In the genomic region with DNA sequence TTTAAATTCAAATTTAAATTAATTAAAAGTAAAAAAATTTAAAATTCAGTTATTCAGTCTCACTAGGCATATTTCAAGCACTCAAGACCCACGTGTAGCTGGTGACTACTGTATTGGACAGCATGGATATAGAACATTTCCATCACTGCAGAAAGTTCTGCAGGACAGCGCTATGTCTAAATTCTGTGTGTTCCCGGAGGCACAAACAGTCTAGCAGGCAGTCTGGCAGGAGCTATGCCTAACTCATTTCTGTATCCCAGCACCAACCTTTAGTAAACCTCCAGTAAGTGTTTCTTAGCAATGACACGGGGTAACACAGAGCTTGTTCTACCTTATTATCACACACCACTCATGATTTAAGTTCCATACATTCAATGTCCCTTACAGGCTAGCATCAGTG, we compare ENCODE assay signal across 22 cellular contexts. TPM values are rescaled to one million over a fixed set of nuclear protein-coding genes. Genes with fewer than 3 reads are reported as not detected.
DNase-seq lines count a peak whose midpoint lies in the region; ATAC-seq and TF ChIP-seq lines count a peak whose summit lies in the region.
"Had no signal": no experiment of that assay in that cellular context is flagged by ENCODE, and none has a peak within 500 bp of the region (broad histone marks: within the 10 kb centered on the region; RNA-seq: fewer than 3 reads in every experiment).

No MANE protein-coding gene starts in this region.

- H3K36me3 ChIP-seq in left ventricle myocardium inferior, result no peaks in the 10 kb centered on the region
- H3K36me3 ChIP-seq in SK-N-MC (ENCODE audit: insufficient read depth, low read length), result no peaks in the 10 kb centered on the region
- H3K36me3 ChIP-seq in right lobe of liver, result no peaks in the 10 kb centered on the region
- H3K36me3 ChIP-seq: BE2C had no signal

- DNase-seq in Right ventricle myocardium inferior (ENCODE audit: missing footprints) (no peak), cardiac septum (ENCODE audit: low spot score) (no peak), left ventricle myocardium superior (no peak), left ventricle myocardium inferior (no peak), SK-N-MC (ENCODE audit: low read depth, low spot score) (no peak), right lobe of liver (no peak)
- DNase-seq: ACHN; AML-193; BE2C; CD4-positive, alpha-beta T cell; CD8-positive, alpha-beta memory T cell; DMS 273 treated with DMSO at 0.1 percent for 48 hours; DMS79; EL; GDM1; GM23248; H9 had no signal

- TF ChIP-seq POLR2A in right lobe of liver (IDR thresholded peaks at IDR 0.05), result no peak

- ATAC-seq in Right ventricle myocardium inferior (peak; percentile 38), left ventricle myocardium superior (peak; percentile 36), GM18498 (IDR thresholded peaks at IDR 0.05; ENCODE audit: unreplicated experiment) (no peak), right lobe of liver (no peak)
- ATAC-seq: GM12878, HCT116 had no signal

- H3K9me3 ChIP-seq in left ventricle myocardium inferior (replicated peaks), result no peaks in the 10 kb centered on the region
- H3K9me3 ChIP-seq in SK-N-MC (ENCODE audit: low read depth, low read length), result no peaks in the 10 kb centered on the region
- no peaks in the 10 kb centered on the region for H3K9me3 ChIP-seq in right lobe of liver
- H3K9me3 ChIP-seq: BE2C; BLaER1 treated with 17β-estradiol and CSF1 and Interleukin-3, amounts not matched to agents 10 nM and 100 nM had no signal

- no peak overlapping the region for H3K4me3 ChIP-seq in left ventricle myocardium inferior
- no peak overlapping the region for H3K4me3 ChIP-seq in SK-N-MC
- H3K4me3 ChIP-seq in right lobe of liver, result no peak overlapping the region
- H3K4me3 ChIP-seq: BLaER1 treated with 17β-estradiol and CSF1 and Interleukin-3, amounts not matched to agents 10 nM and 100 nM; GM12878; GM23248 had no signal

- TF ChIP-seq CTCF in left ventricle myocardium inferior (IDR thresholded peaks at IDR 0.05; ENCODE audit: borderline replicate concordance) (no peak), right lobe of liver (IDR thresholded peaks at IDR 0.05) (no peak)

- H3K27ac ChIP-seq in left ventricle myocardium inferior (replicated peaks), result no peak overlapping the region
- H3K27ac ChIP-seq in SK-N-MC, result 0 out of 2 replicates have a peak overlapping the region, but pooled peaks have one; percentile 1
- H3K27ac ChIP-seq in right lobe of liver, result no peak overlapping the region
- H3K27ac ChIP-seq: 22Rv1; BLaER1 treated with 17β-estradiol and CSF1 and Interleukin-3, amounts not matched to agents 10 nM and 100 nM; GM23248 had no signal

- H3K9ac ChIP-seq in SK-N-MC (ENCODE audit: insufficient read length), result no peak overlapping the region
- H3K9ac ChIP-seq: BLaER1 treated with 17β-estradiol and CSF1 and Interleukin-3, amounts not matched to agents 10 nM and 100 nM; GM23248 had no signal

- intact Hi-C loops in Right ventricle myocardium inferior (cut with DNase I) (no loop called here), cardiac septum (cut with DNase I) (no loop called here), left ventricle myocardium superior (cut with micrococcal nuclease) (no loop called here), left ventricle myocardium inferior (cut with micrococcal nuclease) (no loop called here), right lobe of liver (cut with DNase I) (no loop called here)

- H3K27me3 ChIP-seq in left ventricle myocardium inferior (ENCODE audit: low read depth) (no peaks in the 10 kb centered on the region), right lobe of liver (no peaks in the 10 kb centered on the region)
- H3K27me3 ChIP-seq: BE2C; BLaER1 treated with 17β-estradiol and CSF1 and Interleukin-3, amounts not matched to agents 10 nM and 100 nM had no signal

- WGBS in right lobe of liver (ENCODE audit: insufficient coverage, low coverage, low lambda C conversion rate, missing lambda C conversion rate), result 89% methylated on average over 3 of the region's 4 CpGs

- H3K4me1 ChIP-seq in left ventricle myocardium inferior, result peaks cover 38% of the 10 kb centered on the region
- H3K4me1 ChIP-seq in right lobe of liver, result no peaks in the 10 kb centered on the region
- H3K4me1 ChIP-seq: BE2C had no signal

RNA-seq across cellular contexts. Expression of a gene that starts 48.5 kb away (rescaled TPM):
- total RNA-seq in Right ventricle myocardium inferior (26.2 TPM), cardiac septum (29.5 TPM), left ventricle myocardium superior (30.6 TPM), left ventricle myocardium inferior (28.4 TPM), right lobe of liver (10 to 100 TPM; 13.0 to 21.5 (median 15.9) TPM)

Comparison
In these comparisons a context has a peak if more than half of its experiments do, and no peak if none do; other contexts are left out.
1. ATAC-seq: peak in Right ventricle myocardium inferior (single experiment) and left ventricle myocardium superior (single experiment); none in GM18498 (single experiment) and right lobe of liver (0 of 4).